Comparison of ENCODE assay signal across 1 cellular context in genomic region chr17:32520737-32521399, GRCh38.
TF ChIP-seq lines count a peak whose summit lies in the region.

No MANE protein-coding gene starts in this region.

TF ChIP-seq in GM23338, 12 proteins besides CTCF, POLR2A, EP300 and RAD21 (continued from another document):
- TF ChIP-seq ZNF462 (CRISPR knock-in tag; IDR thresholded peaks at IDR 0.05): no peak
